ENCODE assay signal across 8 cellular contexts in genomic region chr12:122078141-122079037, GRCh38. TPM values are rescaled to one million over a fixed set of nuclear protein-coding genes. Genes with fewer than 3 reads are reported as not detected.
DNase-seq lines count a peak whose midpoint lies in the region; ATAC-seq and TF ChIP-seq lines count a peak whose summit lies in the region.

MLXIP (plus strand) TSS chr12:122078756; CDS start chr12:122078854, 98 bp downstream.

- peak; percentile 96 for TF ChIP-seq POLR2A in NB4 (IDR thresholded peaks at IDR 0.05; ENCODE audit: extremely low read depth, insufficient read length)

- peaks cover 46% of the 10 kb centered on the region for H3K79me2 ChIP-seq in SK-N-SH (ENCODE audit: insufficient read depth)
- H3K79me2 ChIP-seq in osteoblast (ENCODE audit: insufficient read depth, low read length) = peaks cover 44% of the 10 kb centered on the region

- TF ChIP-seq EP300 in SK-N-SH (IDR thresholded peaks at IDR 0.05; ENCODE audit: borderline replicate concordance in 1 of 2, low read depth in 1 of 2, low read length in 1 of 2) = no peak

- H3F3A ChIP-seq in SK-N-SH (replicated peaks; ENCODE audit: insufficient read depth) = peaks cover 38% of the 10 kb centered on the region

- H3K9me2 ChIP-seq in SK-N-SH = no peaks in the 10 kb centered on the region

- H3K27me3 ChIP-seq in SK-N-SH (ENCODE audit: insufficient read depth) = no peaks in the 10 kb centered on the region
- no peaks in the 10 kb centered on the region for H3K27me3 ChIP-seq in osteoblast (ENCODE audit: insufficient read depth, low read length)
- H3K27me3 ChIP-seq in thoracic aorta (replicated peaks; ENCODE audit: insufficient read depth) = no peaks in the 10 kb centered on the region

- H3K4me3 ChIP-seq in HFF-Myc (replicated peaks; ENCODE audit: low read depth, low read length) (peak within 1 kb of the TSS; percentile 75), NB4 (ENCODE audit: low read depth, low read length) (peak within 1 kb of the TSS; percentile 84), SK-N-SH (ENCODE audit: low read depth in 2 of 2, low read length in 1 of 2) (peak within 1 kb of the TSS; percentile 73 to 74), osteoblast (ENCODE audit: insufficient read depth, low read length) (peak within 1 kb of the TSS; percentile 82), thoracic aorta (peak within 1 kb of the TSS; percentile 87)

- DNase-seq in GM04503 (ENCODE audit: low read depth) (peak; percentile 60), HFF-Myc (ENCODE audit: extremely low read depth, low read depth) (peak; percentile 68), NB4 (ENCODE audit: low read depth) (peak; percentile 96), SK-N-SH (peak; percentile 99), globus pallidus (ENCODE audit: low spot score) (peak; percentile 92), osteoblast (ENCODE audit: insufficient read length, low spot score, missing footprints) (peak; percentile 99), thoracic aorta (ENCODE audit: low spot score) (peak; percentile 65)
- DNase-seq in activated naive CD4-positive, alpha-beta T cell treated with anti-CD3 and anti-CD28 coated beads, Interleukin-2, amount 50 U/mL, for 16 hours = peak; percentile 87

- H2AFZ ChIP-seq in SK-N-SH (ENCODE audit: low read depth) (peak within 1 kb of the TSS; percentile 89), osteoblast (ENCODE audit: low read length) (peak within 1 kb of the TSS; percentile 70)

- CTCF ChIA-PET in SK-N-SH (lab: Yijun Ruan, JAX) = interaction anchor here (0.5 to 1.6 kb wide), 6 partner anchors 13 to 111 kb away, joined by 3 to 9 read pairs (median 3); no protein-coding TSS in a partner anchor

- TF ChIP-seq CTCF in HFF-Myc (IDR thresholded peaks at IDR 0.05; ENCODE audit: low read depth, low read length, missing control alignments) = no peak
- no peak for TF ChIP-seq CTCF in NB4 (IDR thresholded peaks at IDR 0.05; ENCODE audit: low read depth, low read length)
- TF ChIP-seq CTCF in SK-N-SH (IDR thresholded peaks at IDR 0.05) = no peak
- no peak for TF ChIP-seq CTCF in osteoblast (IDR thresholded peaks at IDR 0.05; ENCODE audit: extremely low read depth, low read depth, low read length)
- TF ChIP-seq CTCF in thoracic aorta (IDR thresholded peaks at IDR 0.05) = no peak

- H3K27ac ChIP-seq in SK-N-SH (ENCODE audit: low read depth in 2 of 2, low read length in 1 of 2) = peak within 1 kb of the TSS; percentile 70 to 84; a peak in 3 of 4 replicates
- H3K27ac ChIP-seq in osteoblast (ENCODE audit: low read depth, low read length) = peak within 1 kb of the TSS; percentile 83
- H3K27ac ChIP-seq in thoracic aorta = peak within 1 kb of the TSS; percentile 80 to 82

- WGBS in SK-N-SH (ENCODE audit: low lambda C conversion rate) = 11% methylated on average over 30 of the region's 114 CpGs

- no peaks in the 10 kb centered on the region for H3K9me3 ChIP-seq in SK-N-SH
- H3K9me3 ChIP-seq in osteoblast (ENCODE audit: low read depth, low read length) = no peaks in the 10 kb centered on the region
- H3K9me3 ChIP-seq in thoracic aorta = no peaks in the 10 kb centered on the region

- POLR2A ChIA-PET in SK-N-SH (lab: Yijun Ruan, JAX) = interaction anchor here (0.6 to 1.6 kb wide), 5 partner anchors 9 to 687 kb away, joined by 3 to 8 read pairs (median 4); no protein-coding TSS in a partner anchor

- H3K9ac ChIP-seq in SK-N-SH = peak within 1 kb of the TSS; percentile 73

- H4K20me1 ChIP-seq in SK-N-SH (ENCODE audit: insufficient read depth) (peaks cover 25% of the 10 kb centered on the region), osteoblast (ENCODE audit: insufficient read depth, low read length) (peaks cover 38% of the 10 kb centered on the region)

- ATAC-seq in thoracic aorta (ENCODE audit: insufficient number of reproducible peaks, low FRiP score, low read depth) = peak; percentile 85

- H3K36me3 ChIP-seq in SK-N-SH (replicated peaks in 1 of 2; ENCODE audit: control insufficient read depth in 1 of 2, insufficient read depth in 2 of 2, low read length in 1 of 2) (no peaks in the 10 kb centered on the region), osteoblast (ENCODE audit: insufficient read depth, low read length) (no peaks in the 10 kb centered on the region), thoracic aorta (no peaks in the 10 kb centered on the region)

- H3K4me1 ChIP-seq in SK-N-SH (ENCODE audit: control insufficient read depth in 1 of 2, insufficient read depth in 2 of 2, low read depth in 1 of 2, low read length in 1 of 2) (peaks cover 15 to 32% of the 10 kb centered on the region in 2 experiments), osteoblast (ENCODE audit: insufficient read depth, low read length) (peaks cover 32% of the 10 kb centered on the region), thoracic aorta (ENCODE audit: control insufficient read depth in 1 of 2, low read depth in 2 of 2) (peaks cover 22 to 48% of the 10 kb centered on the region in 2 donors)

- no peak for TF ChIP-seq RAD21 in SK-N-SH (IDR thresholded peaks at IDR 0.05; ENCODE audit: low read length)

- H3K4me2 ChIP-seq in SK-N-SH (peak within 1 kb of the TSS; percentile 92), osteoblast (ENCODE audit: insufficient read depth, low read length) (peak within 1 kb of the TSS; percentile 96)

TF ChIP-seq in SK-N-SH, 30 proteins besides CTCF, POLR2A, EP300 and RAD21:
- TF ChIP-seq MAX (IDR thresholded peaks at IDR 0.05; ENCODE audit: low read depth) (peak; percentile 97), RFX5 (IDR thresholded peaks at IDR 0.05; ENCODE audit: low read length) (peak; percentile 76), MXI1 (IDR thresholded peaks at IDR 0.05; ENCODE audit: low read depth, low read length) (peak; percentile 76), FOXM1 (IDR thresholded peaks at IDR 0.05; ENCODE audit: low read depth) (no peak), YY1 (IDR thresholded peaks at IDR 0.05; ENCODE audit: low read depth) (0 out of 2 replicates have a peak, but pooled peaks have one; percentile 19), RCOR1 (IDR thresholded peaks at IDR 0.05; ENCODE audit: low read length) (no peak), USF1 (IDR thresholded peaks at IDR 0.05; ENCODE audit: borderline replicate concordance, low read depth) (peak; percentile 59; the same call in 1 of the 2 replicates), TEAD4 (IDR thresholded peaks at IDR 0.05; ENCODE audit: borderline replicate concordance, insufficient read depth) (no peak; the same call in 1 of the 2 replicates), TAF1 (IDR thresholded peaks at IDR 0.05; ENCODE audit: borderline replicate concordance, low read depth, low read length) (0 out of 2 replicates have a peak, but pooled peaks have one; percentile 36), POLR2AphosphoS5 (IDR thresholded peaks at IDR 0.05; ENCODE audit: low read depth, low read length) (peak; percentile 58), GATA2 (CRISPR knock-in tag; IDR thresholded peaks at IDR 0.05) (no peak)

RNA-seq across cellular contexts. Expression of gene MLXIP, which starts in this region (rescaled TPM):
- polyA plus RNA-seq in SK-N-SH (2012; rRNA removed) = 6.8 and 11.0 TPM in 2 replicates
- polyA plus RNA-seq in SK-N-SH (2012; cell fraction: cytosol; rRNA removed) = 6.8 and 9.2 TPM in 2 replicates
- polyA plus RNA-seq in SK-N-SH (2012; cell fraction: nucleus; rRNA removed) = 42.6 and 43.4 TPM in 2 replicates
- total RNA-seq in osteoblast (12.7 and 14.1 TPM in 2 replicates), thoracic aorta (10 to 100 TPM; 35.5 to 50.3 TPM)

Comparison
In these comparisons a context has a peak if more than half of its experiments do, and no peak if none do; other contexts are left out.
1. Peak in every context shown above with its lines: DNase-seq, ATAC-seq, H3K4me3 ChIP-seq and H3K27ac ChIP-seq.